Comparison of ENCODE assay signal across 8 cellular contexts in the genomic region with DNA sequence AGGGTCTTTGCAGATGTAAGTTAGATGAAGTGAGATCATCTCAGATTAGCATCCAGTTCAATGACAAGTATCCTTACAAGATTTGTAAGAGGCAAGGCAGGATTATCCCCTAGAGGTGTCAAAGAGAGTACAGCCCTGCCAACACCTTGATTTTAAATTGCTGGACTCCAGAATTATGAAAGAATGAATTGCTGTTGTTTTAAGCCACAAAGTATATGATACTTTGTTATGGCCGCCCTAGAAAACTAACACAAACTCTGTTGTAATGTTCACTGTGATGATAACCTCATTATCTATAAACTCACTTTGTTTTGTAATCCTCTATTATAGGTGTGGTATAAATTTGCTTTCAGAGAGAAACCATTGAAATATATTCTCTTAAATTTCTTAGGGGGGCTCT.
"Had no signal": no experiment of that assay in that cellular context is flagged by ENCODE, and none has a peak within 500 bp of the region (broad histone marks: within the 10 kb centered on the region; RNA-seq: fewer than 3 reads in every experiment).

No MANE protein-coding gene starts in this region.

- DNase-seq: GM23248, GOT3, H7, HFFc6, KBM-7 had no signal

- ATAC-seq: HCT116, HepG2 had no signal

- H3K4me1 ChIP-seq: HAP-1 had no signal

- H3K4me3 ChIP-seq: GM23248, HAP-1 had no signal

- H3K36me3 ChIP-seq: HAP-1 had no signal

- FAIRE-seq: HepG2 had no signal
